ENCODE assay signal across 8 cellular contexts in genomic region chr11:123741159-123741951, GRCh38. TPM values are rescaled to one million over a fixed set of nuclear protein-coding genes. Genes with fewer than 3 reads are reported as not detected.
DNase-seq lines count a peak whose midpoint lies in the region; ATAC-seq and TF ChIP-seq lines count a peak whose summit lies in the region.

TSS of gene ZNF202 (minus strand) at chr11:123741660. CDS start at chr11:123730888, 10,772 bp downstream.

- H3K4me3 ChIP-seq in NB4 (ENCODE audit: low read depth, low read length) (peak within 1 kb of the TSS; percentile 97), gastroesophageal sphincter (peak within 1 kb of the TSS; percentile 79 to 92)

- H3K27me3 ChIP-seq in gastroesophageal sphincter, result no peaks in the 10 kb centered on the region

- TF ChIP-seq CTCF in GM10248 (IDR thresholded peaks at IDR 0.05; ENCODE audit: control extremely low read depth, extremely low read depth, low read depth, missing control alignments), result no peak
- no peak for TF ChIP-seq CTCF in NB4 (IDR thresholded peaks at IDR 0.05; ENCODE audit: low read depth, low read length)
- TF ChIP-seq CTCF in gastroesophageal sphincter (IDR thresholded peaks at IDR 0.05), result peak in 3 of 4 experiments; percentile 9 to 26 (median 25)

- peak within 1 kb of the TSS; percentile 98 for H3K4me3 Mint-ChIP-seq in activated naive CD4-positive, alpha-beta T cell treated with anti-CD3 and anti-CD28 coated beads for 36 hours

- peak within 1 kb of the TSS; percentile 8 to 86 (median 84) for H3K27ac ChIP-seq in gastroesophageal sphincter

- TF ChIP-seq EP300 in gastroesophageal sphincter (IDR thresholded peaks at IDR 0.05), result no peak

- DNase-seq in GM10248 (ENCODE audit: extremely low spot score), result peak; percentile 92
- DNase-seq in NB4 (ENCODE audit: low read depth), result peak; percentile 95
- DNase-seq in SK-N-DZ (ENCODE audit: low spot score), result peak; percentile 85
- peak; percentile 94 for DNase-seq in activated naive CD4-positive, alpha-beta T cell treated with anti-CD3 and anti-CD28 coated beads for 36 hours
- DNase-seq in non-pigmented ciliary epithelial cell (ENCODE audit: low read depth), result peak; percentile 61
- DNase-seq in superior temporal gyrus (ENCODE audit: extremely low spot score), result peak; percentile 95

- intact Hi-C loops in activated naive CD4-positive, alpha-beta T cell treated with anti-CD3 and anti-CD28 coated beads for 36 hours (cut with micrococcal nuclease), result loop anchor here (1.0 to 10.0 kb wide), 5 partner anchors 333 to 1371 kb away; partner anchors contain the start of genes MSANTD2, TBRG1, TMEM218 and VWA5A

- WGBS in gastroesophageal sphincter (ENCODE audit: low coverage in 1 of 2), 2 donors, result 0% methylated on average over 7 to 20 of the region's 65 CpGs

- peaks cover 16% of the 10 kb centered on the region for H3K36me3 Mint-ChIP-seq in activated naive CD4-positive, alpha-beta T cell treated with anti-CD3 and anti-CD28 coated beads for 36 hours (ENCODE audit: low read depth)

- peak; percentile 98 for ATAC-seq in HG02571 (IDR thresholded peaks at IDR 0.05; ENCODE audit: unreplicated experiment)
- ATAC-seq in gastroesophageal sphincter, result peak; percentile 97

- CTCF ChIA-PET in GM10248 (lab: Yijun Ruan, JAX), result interaction anchor here (1.0 to 2.2 kb wide), 3 partner anchors 9 to 22 kb away, joined by 3 to 8 read pairs (median 3); no protein-coding TSS in a partner anchor
- CTCF ChIA-PET in activated naive CD4-positive, alpha-beta T cell treated with anti-CD3 and anti-CD28 coated beads for 36 hours (lab: Charles Lee), result interaction anchor here (0.6 to 1.7 kb wide), 3 partner anchors 30 to 70 kb away, joined by 3 to 4 read pairs (median 3); no protein-coding TSS in a partner anchor

- H3K9me3 ChIP-seq in gastroesophageal sphincter, result no peaks in the 10 kb centered on the region

- peak within 1 kb of the TSS; percentile 92 for H3K27ac Mint-ChIP-seq in activated naive CD4-positive, alpha-beta T cell treated with anti-CD3 and anti-CD28 coated beads for 36 hours

- peaks cover 0 to 18% of the 10 kb centered on the region in 2 donors for H3K36me3 ChIP-seq in gastroesophageal sphincter

- POLR2A ChIA-PET in GM10248 (lab: Yijun Ruan, JAX), result no interaction called here

- peaks cover 3 to 23% (median 13%) of the 10 kb centered on the region in 3 donors for H3K4me1 ChIP-seq in gastroesophageal sphincter

- H3K27me3 Mint-ChIP-seq in activated naive CD4-positive, alpha-beta T cell treated with anti-CD3 and anti-CD28 coated beads for 36 hours (ENCODE audit: low read depth), result no peaks in the 10 kb centered on the region

- TF ChIP-seq POLR2A in NB4 (IDR thresholded peaks at IDR 0.05; ENCODE audit: extremely low read depth, insufficient read length) (peak; percentile 63), gastroesophageal sphincter (IDR thresholded peaks at IDR 0.05) (peak; percentile 31 to 32)

- peaks cover 40% of the 10 kb centered on the region for H3K4me1 Mint-ChIP-seq in activated naive CD4-positive, alpha-beta T cell treated with anti-CD3 and anti-CD28 coated beads for 36 hours (ENCODE audit: low read depth)

- H3K9me3 Mint-ChIP-seq in activated naive CD4-positive, alpha-beta T cell treated with anti-CD3 and anti-CD28 coated beads for 36 hours, result no peaks in the 10 kb centered on the region

RNA-seq across cellular contexts. Expression of gene ZNF202, which starts in this region (rescaled TPM):
- polyA plus RNA-seq in SK-N-DZ (2014; cell fraction: cytosol; rRNA removed), result 12.0 and 13.5 TPM in 2 replicates
- 30.6 and 33.9 TPM in 2 replicates for polyA plus RNA-seq in SK-N-DZ (2014; cell fraction: nucleus; rRNA removed)
- total RNA-seq in activated naive CD4-positive, alpha-beta T cell treated with anti-CD3 and anti-CD28 coated beads for 36 hours, result 1 to 10 TPM; 5.9 to 6.4 TPM
- total RNA-seq in gastroesophageal sphincter, result 10 to 100 TPM in 1 of 4 donors, 1 to 10 TPM in 3; 3.6 to 10.4 (median 6.4) TPM

Comparison
In these comparisons a context has a peak if more than half of its experiments do, and no peak if none do; other contexts are left out.
1. Peak in every context shown above with its lines: DNase-seq, ATAC-seq, H3K4me3 ChIP-seq and H3K27ac ChIP-seq.
2. CTCF ChIP-seq: peak in gastroesophageal sphincter (3 of 4); none in GM10248 (single experiment) and NB4 (single experiment).